8 cellular contexts compared by ENCODE assay signal in the genomic region with DNA sequence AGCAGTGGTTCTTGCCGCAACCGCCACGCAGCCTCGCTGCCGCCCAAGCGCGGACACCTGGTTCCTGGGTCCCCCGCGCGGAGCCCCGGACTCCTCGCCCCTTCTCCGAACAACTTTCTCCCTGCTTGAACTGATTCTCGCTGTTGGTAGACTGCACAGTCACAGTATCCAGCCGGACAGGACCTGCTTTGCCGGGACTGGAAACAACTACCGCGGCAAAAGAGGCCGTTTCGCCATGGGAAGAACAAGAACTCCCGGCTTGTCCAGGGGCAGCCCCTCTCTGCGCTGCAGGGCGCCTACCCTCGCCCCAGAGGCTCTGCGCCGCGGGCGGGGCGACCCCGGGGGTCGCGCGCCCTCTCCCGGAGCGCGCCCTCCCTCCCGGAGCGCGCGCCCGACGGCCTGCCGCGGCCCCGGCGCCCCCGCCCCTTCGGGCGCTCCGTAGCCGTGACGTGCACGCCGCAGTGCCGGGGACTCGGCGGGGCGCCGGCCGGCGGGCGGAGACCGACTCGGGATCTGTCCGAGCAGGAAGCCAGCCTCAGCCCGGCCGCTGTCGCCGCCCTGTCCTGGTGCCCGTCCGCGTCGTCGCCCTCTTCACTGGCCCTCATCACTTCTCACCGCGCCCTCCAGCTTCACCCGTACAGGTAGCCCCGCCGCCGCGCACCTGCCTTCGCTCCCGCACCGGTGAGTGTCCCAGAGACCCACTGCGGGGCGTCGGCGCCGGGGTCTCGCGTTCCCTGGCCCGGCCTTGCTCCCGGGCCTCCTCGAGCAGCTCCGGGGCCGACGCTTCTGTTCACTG. TPM values are rescaled to one million over a fixed set of nuclear protein-coding genes. Genes with fewer than 3 reads are reported as not detected.
A peak's percentile ranks its signal among the peaks of the same experiment; 100 is the strongest.
DNase-seq lines count a peak whose midpoint lies in the region; ATAC-seq and TF ChIP-seq lines count a peak whose summit lies in the region.

MYO6 (plus strand) TSS at position 497 of the 796 bp plus-strand sequence. CDS start 68,309 bp downstream, outside the sequence.

- DNase-seq in Daoy (ENCODE audit: low read depth), result peak; percentile 82
- peak; percentile 68 for DNase-seq in astrocyte of the spinal cord (ENCODE audit: low read depth, low spot score)
- peak; percentile 64 to 74 for DNase-seq in hippocampal formation (lab: John Stamatoyannopoulos, UW)
- DNase-seq in putamen (ENCODE audit: low spot score), result peak; percentile 85
- DNase-seq in NCI-H446 (lab: John Stamatoyannopoulos, UW), result no peak

- ATAC-seq in GM21515 (IDR thresholded peaks at IDR 0.05; ENCODE audit: unreplicated experiment), result peak; percentile 84

- H3K27me3 ChIP-seq in HUES48 (ENCODE audit: control insufficient read depth, insufficient read depth, low read length), result no peaks in the 10 kb centered on the region
- H3K27me3 ChIP-seq in SU-DHL-6 (ENCODE audit: low read length), result no peaks in the 10 kb centered on the region

- peak within 1 kb of the TSS; percentile 97 for H2AFZ ChIP-seq in SU-DHL-6 (ENCODE audit: low read depth, low read length, severe bottlenecking)

- peaks cover 19% of the 10 kb centered on the region for H3F3A ChIP-seq in SU-DHL-6 (ENCODE audit: insufficient read depth)

- H3K4me2 ChIP-seq in SU-DHL-6 (ENCODE audit: low read depth, low read length, poor library complexity, severe bottlenecking), result peak within 1 kb of the TSS; percentile 81

- H3K9me2 ChIP-seq in SU-DHL-6 (replicated peaks; ENCODE audit: insufficient read depth, low read length), result no peaks in the 10 kb centered on the region

- H3K9ac ChIP-seq in HUES48 (ENCODE audit: low read depth, low read length), result peak within 1 kb of the TSS; percentile 93
- peak within 1 kb of the TSS; percentile 72 for H3K9ac ChIP-seq in SU-DHL-6 (ENCODE audit: low read length)

- H3K4me3 ChIP-seq in HUES48 (ENCODE audit: low read depth, low read length), result peak within 1 kb of the TSS; percentile 86
- H3K4me3 ChIP-seq in SU-DHL-6 (ENCODE audit: insufficient read depth, low read length, poor library complexity, severe bottlenecking), result peak within 1 kb of the TSS; percentile 81
- H3K4me3 ChIP-seq in astrocyte of the spinal cord (ENCODE audit: low read depth, low read length), result peak within 1 kb of the TSS; percentile 78

- 0 out of 2 replicates have a peak, but pooled peaks cover 3% of the 10 kb centered on the region for H3K4me1 ChIP-seq in HUES48 (ENCODE audit: control insufficient read depth, insufficient read depth, low read length)

- H4K20me1 ChIP-seq in SU-DHL-6 (ENCODE audit: low read depth, low read length), result no peaks in the 10 kb centered on the region

- no peaks in the 10 kb centered on the region; the same call in 1 of the 2 replicates for H3K79me2 ChIP-seq in SU-DHL-6 (ENCODE audit: insufficient read depth, low read length)

- no peaks in the 10 kb centered on the region for H3K9me3 ChIP-seq in HUES48 (ENCODE audit: control insufficient read depth, insufficient read depth, low read length)
- H3K9me3 ChIP-seq in SU-DHL-6 (ENCODE audit: insufficient read depth, low read length), result no peaks in the 10 kb centered on the region

- H3K27ac ChIP-seq in HUES48 (ENCODE audit: low read depth, low read length) (peak within 1 kb of the TSS; percentile 92), SU-DHL-6 (ENCODE audit: low read depth, low read length) (peak within 1 kb of the TSS; percentile 80)

- in situ Hi-C loops in astrocyte of the spinal cord (cut with HindIII; ENCODE audit: low sequenced_read_pairs), result no loop called here

- H3K36me3 ChIP-seq in HUES48 (ENCODE audit: control insufficient read depth, insufficient read depth, low read length) (no peaks in the 10 kb centered on the region), SU-DHL-6 (ENCODE audit: low read length) (no peaks in the 10 kb centered on the region)

- TF ChIP-seq CTCF in SU-DHL-6 (IDR thresholded peaks at IDR 0.05; ENCODE audit: insufficient read depth, low read length, poor library complexity, severe bottlenecking), result no peak
- no peak for TF ChIP-seq CTCF in astrocyte of the spinal cord (IDR thresholded peaks at IDR 0.05; ENCODE audit: low read depth, low read length)

RNA-seq across cellular contexts. Expression of gene MYO6, which starts in this region (rescaled TPM):
- total RNA-seq in Daoy (2014; rRNA removed; shearing (Covaris generic)), result 4.6 and 7.0 TPM in 2 replicates

Comparison
In these comparisons a context has a peak if more than half of its experiments do, and no peak if none do; other contexts are left out.
1. DNase-seq: peak in Daoy (single experiment), astrocyte of the spinal cord (single experiment), hippocampal formation (2 of 2) and putamen (single experiment); none in NCI-H446 (0 of 2).
2. Peak in every context shown above with its lines, with median percentiles within 50 percentile points of each other: H3K4me3 ChIP-seq.